In genomic region chr5:155728857-155729683, GRCh38 we compare ENCODE assay signal across 1 cellular context.
TF ChIP-seq lines count a peak whose summit lies in the region.

No MANE protein-coding gene starts in this region.

TF ChIP-seq in HepG2, 621 proteins besides CTCF, POLR2A, EP300 and RAD21 (continued from another document):
- TF ChIP-seq HNF4G (IDR thresholded peaks at IDR 0.05; ENCODE audit: borderline replicate concordance, low read depth, low read length) (no peak), HNF4G (CRISPR knock-in tag; IDR thresholded peaks at IDR 0.05; ENCODE audit: borderline replicate concordance, low read depth) (no peak), ZNF850 (CRISPR knock-in tag; conservative IDR thresholded peaks at IDR 0.05) (no peak), PBX2 (CRISPR knock-in tag; IDR thresholded peaks at IDR 0.05) (no peak), SNAPC4 (CRISPR knock-in tag; IDR thresholded peaks at IDR 0.05) (no peak), PHF21A (CRISPR knock-in tag; IDR thresholded peaks at IDR 0.05) (no peak), SYNCRIP (IDR thresholded peaks at IDR 0.05; ENCODE audit: insufficient read depth, low read depth, low read length) (no peak)
